In genomic region chr9:114003756-114004155, GRCh38 we compare ENCODE assay signal across 15 cellular contexts.
DNase-seq lines count a peak whose midpoint lies in the region; ATAC-seq and TF ChIP-seq lines count a peak whose summit lies in the region.
"Had no signal": no experiment of that assay in that cellular context is flagged by ENCODE, and none has a peak within 500 bp of the region (broad histone marks: within the 10 kb centered on the region; RNA-seq: fewer than 3 reads in every experiment).

No MANE protein-coding gene starts in this region.

- no peak overlapping the region for H3K4me3 ChIP-seq in cardiac muscle cell
- no peak overlapping the region for H3K4me3 ChIP-seq in mesodermal cell (ENCODE audit: extremely low read depth, insufficient read depth, low read length, poor library complexity, severe bottlenecking)
- H3K4me3 ChIP-seq in aorta (ENCODE audit: low read length in 2 of 2) = no peak overlapping the region
- H3K4me3 ChIP-seq: transverse colon had no signal

- no peak for ATAC-seq in Right ventricle myocardium superior (ENCODE audit: poor library complexity)
- ATAC-seq in aorta (ENCODE audit: low FRiP score) = no peak

- H3K4me1 ChIP-seq in cardiac muscle cell (ENCODE audit: low read depth) = peaks cover 16% of the 10 kb centered on the region
- H3K4me1 ChIP-seq in mesodermal cell (ENCODE audit: control insufficient read depth, insufficient read depth, low read length, poor library complexity, severe bottlenecking) = peaks cover 9% of the 10 kb centered on the region
- no peaks in the 10 kb centered on the region for H3K4me1 ChIP-seq in aorta (ENCODE audit: control insufficient read depth in 1 of 2, insufficient read depth in 2 of 2, low read length in 2 of 2)

- no peaks in the 10 kb centered on the region for H3K27me3 Mint-ChIP-seq in chondrocyte (ENCODE audit: low read depth)
- H3K27me3 Mint-ChIP-seq: activated naive CD4-positive, alpha-beta T cell treated with anti-CD3 and anti-CD28 coated beads, Interleukin-2, amount 50 U/mL, for 24 hours; naive B cell had no signal

- H3K9me3 ChIP-seq in cardiac muscle cell (ENCODE audit: low read depth) (no peaks in the 10 kb centered on the region), mesodermal cell (ENCODE audit: control insufficient read depth, low read length) (no peaks in the 10 kb centered on the region), aorta (ENCODE audit: control insufficient read depth, low read length) (no peaks in the 10 kb centered on the region)
- H3K9me3 ChIP-seq: transverse colon had no signal

- DNase-seq in cardiac muscle cell (ENCODE audit: low read depth in 1 of 2, low spot score in 1 of 2) = peak in 1 of 2 donors; percentile 50
- no peak for DNase-seq in Right ventricle myocardium superior
- no peak for DNase-seq in chondrocyte (ENCODE audit: low spot score)
- peak in 1 of 2 donors; percentile 45 for DNase-seq in aorta
- no peak for DNase-seq in NCI-H1436 (lab: John Stamatoyannopoulos, UW)
- no peak for DNase-seq in SIG-M5 treated with dmso at 0.1 percent for 504 hours (lab: John Stamatoyannopoulos, UW; ENCODE audit: unreplicated experiment)
- DNase-seq in UCSD-AML1 (lab: John Stamatoyannopoulos, UW; ENCODE audit: unreplicated experiment) = no peak
- DNase-seq: ACHN, naive B cell, NCI-H1105, RPMI8226, transverse colon had no signal

- no peak for TF ChIP-seq CTCF in cardiac muscle cell (IDR thresholded peaks at IDR 0.05; ENCODE audit: low read depth, low read length)
- no peak for TF ChIP-seq CTCF in chondrocyte (IDR thresholded peaks at IDR 0.05)

- peak overlapping the region; percentile 91 for H3K27ac ChIP-seq in cardiac muscle cell
- peak overlapping the region; percentile 18 for H3K27ac ChIP-seq in mesodermal cell (ENCODE audit: low read depth, low read length, severe bottlenecking)
- H3K27ac ChIP-seq in aorta (ENCODE audit: low read depth in 1 of 2, low read length in 2 of 2) = peak overlapping the region; percentile 91

- H3K4me1 Mint-ChIP-seq in chondrocyte (ENCODE audit: low read depth) = peaks cover 28% of the 10 kb centered on the region
- H3K4me1 Mint-ChIP-seq: activated naive CD4-positive, alpha-beta T cell treated with anti-CD3 and anti-CD28 coated beads, Interleukin-2, amount 50 U/mL, for 24 hours had no signal

- peaks cover 25% of the 10 kb centered on the region for H3K36me3 Mint-ChIP-seq in chondrocyte (ENCODE audit: low read depth)
- H3K36me3 Mint-ChIP-seq: activated naive CD4-positive, alpha-beta T cell treated with anti-CD3 and anti-CD28 coated beads, Interleukin-2, amount 50 U/mL, for 24 hours; naive B cell had no signal

- WGBS in mesodermal cell (ENCODE audit: insufficient coverage in 2 of 2), 2 experiments = 94 to 100% methylated on average over 1 to 3 of the region's 5 CpGs
- WGBS in aorta, 2 donors = 0 to 5% methylated on average over 5 of the region's 5 CpGs

- H3K4me3 Mint-ChIP-seq in chondrocyte (ENCODE audit: unreplicated experiment) = no peak overlapping the region
- H3K4me3 Mint-ChIP-seq: activated naive CD4-positive, alpha-beta T cell treated with anti-CD3 and anti-CD28 coated beads, Interleukin-2, amount 50 U/mL, for 24 hours; naive B cell had no signal

- no peaks in the 10 kb centered on the region for H3K27me3 ChIP-seq in cardiac muscle cell
- H3K27me3 ChIP-seq in aorta (ENCODE audit: control insufficient read depth in 1 of 2, insufficient read depth in 2 of 2, low read length in 1 of 2) = no peaks in the 10 kb centered on the region
- H3K27me3 ChIP-seq: transverse colon had no signal

- H3K36me3 ChIP-seq in cardiac muscle cell (peaks cover 17% of the 10 kb centered on the region), mesodermal cell (ENCODE audit: control insufficient read depth, insufficient read depth, low read length) (peaks cover 74% of the 10 kb centered on the region), aorta (ENCODE audit: control insufficient read depth in 1 of 2, insufficient read depth in 2 of 2, low read length in 1 of 2) (peaks cover 0 to 2% of the 10 kb centered on the region in 2 donors)
- H3K36me3 ChIP-seq: transverse colon had no signal

- H3K27ac Mint-ChIP-seq in chondrocyte (ENCODE audit: unreplicated experiment) = peak overlapping the region; percentile 97
- H3K27ac Mint-ChIP-seq: activated naive CD4-positive, alpha-beta T cell treated with anti-CD3 and anti-CD28 coated beads, Interleukin-2, amount 50 U/mL, for 24 hours; dendritic cell treated with granulocyte-macrophage colony-stimulating factor and Interleukin-4, amounts not matched to agents 40 ng/mL and 50 ng/mL, for 4 days had no signal

- H3K9me3 Mint-ChIP-seq in chondrocyte (ENCODE audit: low read depth) = no peaks in the 10 kb centered on the region
- H3K9me3 Mint-ChIP-seq: activated naive CD4-positive, alpha-beta T cell treated with anti-CD3 and anti-CD28 coated beads, Interleukin-2, amount 50 U/mL, for 24 hours; dendritic cell treated with granulocyte-macrophage colony-stimulating factor and Interleukin-4, amounts not matched to agents 40 ng/mL and 50 ng/mL, for 4 days had no signal

- intact Hi-C loops in Right ventricle myocardium superior (cut with DNase I) (loop anchor here (10.0 kb wide), 1 partner anchor 129 kb away; the partner anchor contains the start of gene ZNF618), aorta (cut with DNase I) (no loop called here)

Comparison
In these comparisons a context has a peak if more than half of its experiments do, and no peak if none do; other contexts are left out.
1. H3K27ac ChIP-seq: peak in every context shown above with its lines; median percentile 91 in cardiac muscle cell; 91 in aorta; 18 in mesodermal cell.